Comparison of ENCODE assay signal across 10 cellular contexts in genomic region chr18:2979027-2979570, GRCh38. TPM values are rescaled to one million over a fixed set of nuclear protein-coding genes. Genes with fewer than 3 reads are reported as not detected.
A peak's percentile ranks its signal among the peaks of the same experiment; 100 is the strongest.
DNase-seq lines count a peak whose midpoint lies in the region; ATAC-seq and TF ChIP-seq lines count a peak whose summit lies in the region.
"Had no signal": no experiment of that assay in that cellular context is flagged by ENCODE, and none has a peak within 500 bp of the region (broad histone marks: within the 10 kb centered on the region; RNA-seq: fewer than 3 reads in every experiment).

No MANE protein-coding gene starts in this region.

- H4K91ac ChIP-seq in trophoblast cell (ENCODE audit: low read depth, low read length) (no peak overlapping the region), neuronal stem cell (ENCODE audit: low read depth, low read length, poor library complexity) (no peak overlapping the region)

- H3K14ac ChIP-seq in trophoblast cell (ENCODE audit: low read length) (peak overlapping the region; percentile 8), neuronal stem cell (ENCODE audit: low read length) (no peak overlapping the region)

- H3K4me2 ChIP-seq in trophoblast cell (ENCODE audit: low read length) (no peak overlapping the region), neuronal stem cell (ENCODE audit: insufficient read depth, low read length, poor library complexity, severe bottlenecking) (no peak overlapping the region)

- H3K9ac ChIP-seq in trophoblast cell (ENCODE audit: low read length) (no peak overlapping the region), neuronal stem cell (ENCODE audit: low read depth, low read length, poor library complexity) (no peak overlapping the region)

- H2BK12ac ChIP-seq in trophoblast cell (ENCODE audit: low read length), result no peak overlapping the region
- no peak overlapping the region for H2BK12ac ChIP-seq in neuronal stem cell (ENCODE audit: low read length)

- WGBS in trophoblast cell (ENCODE audit: extremely low coverage, insufficient coverage, insufficient read length), result no CpG with 5 or more reads among the region's 3 CpGs
- WGBS in neuronal stem cell (ENCODE audit: extremely low coverage in 2 of 2, insufficient read length in 2 of 2, insufficient replicate concordance in 1 of 2), 2 donors, result no CpG with 5 or more reads among the region's 3 CpGs

- intact Hi-C loops in Panc1 (cut with micrococcal nuclease; ENCODE audit: unreplicated experiment), result no loop called here

- H3K4ac ChIP-seq in trophoblast cell (ENCODE audit: low read depth, low read length) (no peak overlapping the region), neuronal stem cell (ENCODE audit: low read length) (no peak overlapping the region)

- H2AFZ ChIP-seq in trophoblast cell (ENCODE audit: insufficient read depth, low read length, poor library complexity) (no peak overlapping the region), neuronal stem cell (ENCODE audit: low read length) (no peak overlapping the region)

- no peak for ATAC-seq in Panc1
- ATAC-seq in HG03520 (IDR thresholded peaks at IDR 0.05; ENCODE audit: unreplicated experiment), result no peak

- H2BK5ac ChIP-seq in trophoblast cell (ENCODE audit: low read depth, low read length, poor library complexity), result peak overlapping the region; percentile 12
- H2BK5ac ChIP-seq in neuronal stem cell (ENCODE audit: low read length), result no peak overlapping the region

- no peak overlapping the region for H2BK120ac ChIP-seq in trophoblast cell (ENCODE audit: insufficient read depth, low read length, poor library complexity)
- H2BK120ac ChIP-seq in neuronal stem cell (ENCODE audit: low read depth, low read length), result no peak overlapping the region

- CTCF ChIA-PET in Panc1 (lab: Charles Lee), result no interaction called here

- H3K27ac ChIP-seq in Panc1 (ENCODE audit: low read length), result peak overlapping the region; percentile 96
- H3K27ac ChIP-seq in effector memory CD4-positive, alpha-beta T cell (ENCODE audit: insufficient read depth, low read length, poor library complexity, severe bottlenecking), result peak overlapping the region; percentile 74
- no peak overlapping the region for H3K27ac ChIP-seq in trophoblast cell (ENCODE audit: low read depth, low read length)
- no peak overlapping the region for H3K27ac ChIP-seq in neuronal stem cell (replicated peaks; ENCODE audit: low read length)

- no peaks in the 10 kb centered on the region for H3K27me3 ChIP-seq in Panc1 (ENCODE audit: control insufficient read depth, insufficient read depth, low read length)
- H3K27me3 ChIP-seq in effector memory CD4-positive, alpha-beta T cell (replicated peaks; ENCODE audit: control insufficient read depth, insufficient read depth, low read length, poor library complexity, severe bottlenecking), result no peaks in the 10 kb centered on the region
- H3K27me3 ChIP-seq in trophoblast cell (ENCODE audit: insufficient read depth, low read length), result no peaks in the 10 kb centered on the region
- H3K27me3 ChIP-seq in neuronal stem cell (ENCODE audit: control insufficient read depth in 3 of 3, insufficient read depth in 3 of 3, low read depth in 1 of 3, low read length in 3 of 3), result no peaks in the 10 kb centered on the region

- H3K79me2 ChIP-seq in trophoblast cell (ENCODE audit: control insufficient read depth, insufficient read depth, low read length, poor library complexity), result no peaks in the 10 kb centered on the region

- in situ Hi-C loops in Caki2 (cut with HindIII; ENCODE audit: low pct_unique_long_range_greater_than_20kb, low sequenced_read_pairs) (no loop called here), Panc1 (cut with HindIII; ENCODE audit: low pct_unique_long_range_greater_than_20kb, low sequenced_read_pairs) (no loop called here)

- H3K23ac ChIP-seq in trophoblast cell (ENCODE audit: low read length) (no peak overlapping the region), neuronal stem cell (ENCODE audit: low read depth, low read length, poor library complexity) (no peak overlapping the region)

- no peak overlapping the region for H2BK15ac ChIP-seq in neuronal stem cell (ENCODE audit: low read length)

- peak overlapping the region; percentile 25 for H3K18ac ChIP-seq in trophoblast cell (ENCODE audit: low read length)
- no peak overlapping the region for H3K18ac ChIP-seq in neuronal stem cell (ENCODE audit: low read length)

- H4K12ac ChIP-seq in trophoblast cell (ENCODE audit: low read depth, low read length), result no peak overlapping the region

- H3K4me1 ChIP-seq in Panc1 (ENCODE audit: control insufficient read depth, insufficient read depth, low read length), result peaks cover 78% of the 10 kb centered on the region
- peaks cover 41% of the 10 kb centered on the region for H3K4me1 ChIP-seq in effector memory CD4-positive, alpha-beta T cell (ENCODE audit: control insufficient read depth, insufficient read depth, low read length, poor library complexity, severe bottlenecking)
- H3K4me1 ChIP-seq in trophoblast cell (ENCODE audit: control insufficient read depth in 1 of 2, insufficient read depth in 2 of 2, low read length in 2 of 2), result peaks cover 2 to 3% of the 10 kb centered on the region in 2 experiments
- peaks cover 2 to 14% of the 10 kb centered on the region in 2 donors for H3K4me1 ChIP-seq in neuronal stem cell (ENCODE audit: control insufficient read depth in 2 of 2, insufficient read depth in 1 of 2, low read depth in 1 of 2, low read length in 2 of 2)

- no peak for TF ChIP-seq CTCF in Panc1 (IDR thresholded peaks at IDR 0.05)

- no peaks in the 10 kb centered on the region for H3K79me1 ChIP-seq in trophoblast cell (ENCODE audit: low read length)
- H3K79me1 ChIP-seq in neuronal stem cell (ENCODE audit: low read depth, low read length), result no peaks in the 10 kb centered on the region

- H3K4me3 ChIP-seq in Panc1 (ENCODE audit: low read depth in 2 of 2, low read length in 2 of 2) (no peak overlapping the region), trophoblast cell (ENCODE audit: low read depth, low read length) (no peak overlapping the region), neuronal stem cell (ENCODE audit: low read length in 2 of 2) (no peak overlapping the region)
- peak overlapping the region; percentile 35 for H3K4me3 ChIP-seq in effector memory CD4-positive, alpha-beta T cell (ENCODE audit: insufficient read depth, low read depth, low read length, poor library complexity, severe bottlenecking)

- no TSS peak for BruUV-seq in Panc1 (replicated peaks; lab: Mats Ljungman, UMichigan)

- DNase-seq in Caki2 (ENCODE audit: low read depth) (peak; percentile 18), Panc1 (ENCODE audit: low read depth, low spot score) (no peak), trophoblast cell (peak; percentile 71 to 81), T1000 (lab: John Stamatoyannopoulos, UW) (no peak), neuronal stem cell (ENCODE audit: low spot score) (no peak), SK-N-DZ (ENCODE audit: low spot score) (no peak)
- DNase-seq in effector memory CD4-positive, alpha-beta T cell, result no peak
- DNase-seq: islet precursor cell, NCI-H2081 treated with DMSO at 0.1 percent for 48 hours had no signal

- H2AK5ac ChIP-seq in trophoblast cell (ENCODE audit: low read length), result no peak overlapping the region
- no peak overlapping the region for H2AK5ac ChIP-seq in neuronal stem cell (ENCODE audit: low read depth, low read length)

- H3K36me3 ChIP-seq in Panc1 (ENCODE audit: control insufficient read depth, insufficient read depth, low read length) (no peaks in the 10 kb centered on the region), trophoblast cell (ENCODE audit: control insufficient read depth in 1 of 2, insufficient read depth in 2 of 2, low read length in 2 of 2) (no peaks in the 10 kb centered on the region), neuronal stem cell (replicated peaks in 1 of 2; ENCODE audit: control insufficient read depth in 2 of 2, insufficient read depth in 2 of 2, low read length in 2 of 2) (peaks cover 0 to 2% of the 10 kb centered on the region in 2 donors)
- no peaks in the 10 kb centered on the region for H3K36me3 ChIP-seq in effector memory CD4-positive, alpha-beta T cell (ENCODE audit: control insufficient read depth, insufficient read depth, low read length)

- POLR2A ChIA-PET in Panc1 (lab: Charles Lee), result no interaction called here

- H4K8ac ChIP-seq in trophoblast cell (ENCODE audit: low read depth, low read length) (no peak overlapping the region), neuronal stem cell (ENCODE audit: low read depth, low read length) (no peak overlapping the region)

- H3K9me3 ChIP-seq in Panc1 (ENCODE audit: control insufficient read depth, insufficient read depth, low read depth, low read length) (no peaks in the 10 kb centered on the region), trophoblast cell (ENCODE audit: insufficient read depth, low read depth, low read length) (no peaks in the 10 kb centered on the region), neuronal stem cell (replicated peaks in 1 of 2; ENCODE audit: control insufficient read depth in 2 of 2, insufficient read depth in 1 of 2, low read depth in 1 of 2, low read length in 2 of 2) (no peaks in the 10 kb centered on the region)
- no peaks in the 10 kb centered on the region for H3K9me3 ChIP-seq in effector memory CD4-positive, alpha-beta T cell (ENCODE audit: control insufficient read depth, low read length)

RNA-seq across cellular contexts. Expression of gene LPIN2, which starts 33.8 kb away (rescaled TPM):
- 30.4 and 31.6 TPM in 2 replicates for total RNA-seq in Caki2 (2014; rRNA removed; shearing (Covaris generic); ENCODE audit: low replicate concordance)
- 38.3 TPM for total RNA-seq in Panc1 (2021; ENCODE audit: unreplicated experiment)
- 18.8 TPM for polyA plus RNA-seq in Panc1 (2012; ENCODE audit: insufficient read length)
- polyA plus RNA-seq in trophoblast cell (2013), result 15.7 and 16.3 TPM in 2 replicates
- 15.7 TPM for polyA plus RNA-seq in neuronal stem cell (2013, experiment 1 of 2)
- polyA plus RNA-seq in neuronal stem cell (2013, experiment 2 of 2), result 15.9 TPM
- 12.1 and 16.6 TPM in 2 replicates for polyA plus RNA-seq in SK-N-DZ (2014; cell fraction: cytosol; rRNA removed)
- 15.4 and 16.2 TPM in 2 replicates for polyA plus RNA-seq in SK-N-DZ (2014; cell fraction: nucleus; rRNA removed)

Comparison
In these comparisons a context has a peak if more than half of its experiments do, and no peak if none do; other contexts are left out.
1. DNase-seq: peak in Caki2 (single experiment) and trophoblast cell (2 of 2); none in Panc1 (single experiment), effector memory CD4-positive, alpha-beta T cell (0 of 3), T1000 (single experiment), neuronal stem cell (single experiment) and SK-N-DZ (single experiment).
2. H3K27ac ChIP-seq: peak in Panc1 (single experiment) and effector memory CD4-positive, alpha-beta T cell (single experiment); none in trophoblast cell (single experiment) and neuronal stem cell (single experiment).